In genomic region chr11:109865558-109866186, GRCh38 we compare ENCODE assay signal across 9 cellular contexts.
A peak's percentile ranks its signal among the peaks of the same experiment; 100 is the strongest.
DNase-seq lines count a peak whose midpoint lies in the region; ATAC-seq and TF ChIP-seq lines count a peak whose summit lies in the region.
"Had no signal": no experiment of that assay in that cellular context is flagged by ENCODE, and none has a peak within 500 bp of the region (broad histone marks: within the 10 kb centered on the region; RNA-seq: fewer than 3 reads in every experiment).

No MANE protein-coding gene starts in this region.

- H3K27ac Mint-ChIP-seq in Calu3 (ENCODE audit: unreplicated experiment) = no peak overlapping the region

- H3K36me3 Mint-ChIP-seq in Calu3 (ENCODE audit: insufficient read depth, unreplicated experiment) = no peaks in the 10 kb centered on the region

- TF ChIP-seq CTCF in Calu3 (IDR thresholded peaks at IDR 0.05; ENCODE audit: unreplicated experiment) (no peak), VCaP (conservative IDR thresholded peaks at IDR 0.05) (peak; percentile 89)

- peak; percentile 39 for DNase-seq in Calu3
- peak; percentile 14 for DNase-seq in Jurkat, Clone E6-1 (ENCODE audit: low read depth, low spot score)
- peak; percentile 2 for DNase-seq in midbrain (lab: John Stamatoyannopoulos, UW)
- DNase-seq: T-helper 2 cell had no signal

- no peak overlapping the region for H3K4me3 ChIP-seq in Jurkat, Clone E6-1 (ENCODE audit: low read length)

- CTCF ChIA-PET in Calu3 (lab: Charles Lee) = interaction anchor here (0.9 to 1.3 kb wide), 2 partner anchors 13 to 74 kb away, joined by 3 to 4 read pairs; no protein-coding TSS in a partner anchor

- H3K9me3 Mint-ChIP-seq in Calu3 (ENCODE audit: low read depth, unreplicated experiment) = no peaks in the 10 kb centered on the region

- intact Hi-C loops in Calu3 (cut with micrococcal nuclease; ENCODE audit: unreplicated experiment) = no loop called here

- no peaks in the 10 kb centered on the region for H3K4me1 Mint-ChIP-seq in Calu3 (ENCODE audit: low read depth, unreplicated experiment)

- no peaks in the 10 kb centered on the region for H3K27me3 Mint-ChIP-seq in Calu3 (ENCODE audit: unreplicated experiment)

- no peak overlapping the region for H3K4me3 Mint-ChIP-seq in Calu3 (ENCODE audit: low read depth, unreplicated experiment)

- ATAC-seq in GM19452 (IDR thresholded peaks at IDR 0.05; ENCODE audit: unreplicated experiment) = no peak
- no peak for ATAC-seq in HG02759 (IDR thresholded peaks at IDR 0.05; ENCODE audit: unreplicated experiment)
- ATAC-seq in GM19351 (IDR thresholded peaks at IDR 0.05; ENCODE audit: unreplicated experiment) = no peak
- ATAC-seq in HG03469 (IDR thresholded peaks at IDR 0.05; ENCODE audit: unreplicated experiment) = no peak

- no peak overlapping the region for H3K27ac ChIP-seq in VCaP

- BruUV-seq in Calu3 (replicated peaks; lab: Mats Ljungman, UMichigan) = no TSS peak
